Comparison of ENCODE assay signal across 8 cellular contexts in the genomic region with DNA sequence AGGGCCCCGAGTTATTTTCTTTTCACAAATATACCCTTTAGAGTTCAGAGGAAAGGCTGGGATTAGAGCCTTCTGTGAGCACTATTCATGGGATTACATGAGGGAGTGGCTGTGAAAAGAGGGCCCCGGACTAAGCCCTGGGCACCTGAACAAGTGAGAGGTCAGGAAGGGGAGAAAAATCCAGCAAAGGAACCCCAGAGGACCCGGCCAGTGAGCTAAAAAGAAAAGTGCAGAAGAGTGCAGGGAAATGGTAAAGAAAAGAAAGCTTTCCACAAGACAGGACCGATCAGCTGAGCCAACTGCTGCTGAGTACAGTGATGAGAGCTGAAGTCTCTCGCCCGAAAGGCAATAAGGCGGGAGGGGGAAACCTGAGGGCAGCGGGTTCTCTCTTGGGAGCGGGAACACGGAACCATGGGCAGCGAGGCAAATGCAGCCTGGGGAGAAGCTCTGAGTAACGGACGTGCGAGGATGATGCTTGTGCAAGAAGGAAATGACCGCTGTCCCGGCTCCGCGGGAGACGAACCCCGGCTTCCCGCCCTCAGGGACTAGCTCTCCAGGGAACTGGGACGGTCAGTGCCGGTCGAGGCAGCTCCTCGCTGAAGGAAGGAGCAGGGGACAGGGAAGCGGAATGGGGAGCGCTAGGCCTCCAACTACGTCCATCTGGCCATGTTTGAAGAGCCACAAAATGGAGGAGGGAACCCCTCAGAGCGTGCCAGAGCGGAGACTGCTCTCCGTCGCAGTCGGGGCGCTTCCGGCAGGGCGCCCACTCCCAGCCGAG. TPM values are rescaled to one million over a fixed set of nuclear protein-coding genes. Genes with fewer than 3 reads are reported as not detected.
DNase-seq lines count a peak whose midpoint lies in the region; ATAC-seq, FAIRE-seq and TF ChIP-seq lines count a peak whose summit lies in the region.

No MANE protein-coding gene starts in this region.

- no peaks in the 10 kb centered on the region for H3K9me3 Mint-ChIP-seq in Calu3 (ENCODE audit: low read depth, unreplicated experiment)

- peak; percentile 33 for DNase-seq in Calu3
- peak; percentile 65 for DNase-seq in HS-5 (ENCODE audit: low read depth)
- peak; percentile 49 for DNase-seq in RPMI8226
- DNase-seq in amniotic epithelial cell (ENCODE audit: low read depth), result peak; percentile 72
- peak; percentile 81 for DNase-seq in left cardiac atrium
- DNase-seq in pancreas, result peak; percentile 49 to 84 (median 58)
- no peak for DNase-seq in GM19239 (ENCODE audit: insufficient read length, low spot score)

- FAIRE-seq in pancreas (lab: Jason Lieb, UNC), result no peak
- FAIRE-seq in GM19239 (lab: Jason Lieb, UNC), result no peak

- peaks cover 32% of the 10 kb centered on the region for H3K36me3 Mint-ChIP-seq in Calu3 (ENCODE audit: insufficient read depth, unreplicated experiment)

- peak overlapping the region; percentile 75 for H3K4me3 Mint-ChIP-seq in Calu3 (ENCODE audit: low read depth, unreplicated experiment)

- TSS peak; percentile 57 for BruUV-seq in Calu3 (replicated peaks; lab: Mats Ljungman, UMichigan)

- no peaks in the 10 kb centered on the region for H3K27me3 ChIP-seq in pancreas

- CTCF ChIA-PET in Calu3 (lab: Charles Lee), result interaction anchor here (0.6 to 1.9 kb wide), 6 partner anchors 24 to 285 kb away, joined by 3 to 9 read pairs (median 4); a partner anchor contains a TSS

- WGBS in pancreas, 2 donors, result 1% methylated on average over 32 to 37 of the region's 37 CpGs

- intact Hi-C loops in Calu3 (cut with micrococcal nuclease; ENCODE audit: unreplicated experiment), result loop anchor here (5.0 to 10.0 kb wide), 2 partner anchors 114 to 133 kb away; no protein-coding TSS in a partner anchor
- intact Hi-C loops in left cardiac atrium (cut with DNase I), result loop anchor here (5.0 to 10.0 kb wide), 2 partner anchors 117 to 136 kb away; no protein-coding TSS in a partner anchor
- intact Hi-C loops in pancreas (cut with DNase I), result no loop called here

- H3K27ac Mint-ChIP-seq in Calu3 (ENCODE audit: unreplicated experiment), result peak overlapping the region; percentile 86

- H3K27me3 Mint-ChIP-seq in Calu3 (ENCODE audit: unreplicated experiment), result no peaks in the 10 kb centered on the region

- H3K4me1 ChIP-seq in pancreas, result peaks cover 18 to 42% (median 33%) of the 10 kb centered on the region in 3 donors

- peak overlapping the region; percentile 43 to 93 (median 68) for H3K4me3 ChIP-seq in pancreas

- peak overlapping the region; percentile 79 to 96 (median 88) for H3K27ac ChIP-seq in pancreas

- H3K9me3 ChIP-seq in pancreas, result no peaks in the 10 kb centered on the region

- TF ChIP-seq CTCF in Calu3 (IDR thresholded peaks at IDR 0.05; ENCODE audit: unreplicated experiment) (no peak), pancreas (IDR thresholded peaks at IDR 0.05) (no peak)

- H3K4me1 Mint-ChIP-seq in Calu3 (ENCODE audit: low read depth, unreplicated experiment), result peaks cover 37% of the 10 kb centered on the region

- H3K36me3 ChIP-seq in pancreas, result no peaks in the 10 kb centered on the region

- ATAC-seq in GM19467 (IDR thresholded peaks at IDR 0.05; ENCODE audit: unreplicated experiment) (peak; percentile 30), left cardiac atrium (peak; percentile 48 to 52), pancreas (peak; percentile 31 to 48 (median 36))

RNA-seq across cellular contexts. Expression of a gene that starts 0.7 kb away (rescaled TPM):
- 32.4 and 38.0 TPM in 2 replicates for total RNA-seq in Calu3 (2022)
- 10 to 100 TPM; 38.3 to 58.0 TPM for total RNA-seq in left cardiac atrium
- 100 to 1,000 TPM in 1 of 6 donors, 10 to 100 TPM in 5; 47.0 to 102 (median 57.7) TPM for total RNA-seq in pancreas
- polyA plus RNA-seq in pancreas, result 10 to 100 TPM; 46.3 to 58.1 TPM

Comparison
In these comparisons a context has a peak if more than half of its experiments do, and no peak if none do; other contexts are left out.
1. intact Hi-C loops: an anchor here in Calu3 (5.0 to 10.0 kb wide) and left cardiac atrium (5.0 to 10.0 kb wide); none called in pancreas.